36 cellular contexts compared by ENCODE assay signal in the genomic region with DNA sequence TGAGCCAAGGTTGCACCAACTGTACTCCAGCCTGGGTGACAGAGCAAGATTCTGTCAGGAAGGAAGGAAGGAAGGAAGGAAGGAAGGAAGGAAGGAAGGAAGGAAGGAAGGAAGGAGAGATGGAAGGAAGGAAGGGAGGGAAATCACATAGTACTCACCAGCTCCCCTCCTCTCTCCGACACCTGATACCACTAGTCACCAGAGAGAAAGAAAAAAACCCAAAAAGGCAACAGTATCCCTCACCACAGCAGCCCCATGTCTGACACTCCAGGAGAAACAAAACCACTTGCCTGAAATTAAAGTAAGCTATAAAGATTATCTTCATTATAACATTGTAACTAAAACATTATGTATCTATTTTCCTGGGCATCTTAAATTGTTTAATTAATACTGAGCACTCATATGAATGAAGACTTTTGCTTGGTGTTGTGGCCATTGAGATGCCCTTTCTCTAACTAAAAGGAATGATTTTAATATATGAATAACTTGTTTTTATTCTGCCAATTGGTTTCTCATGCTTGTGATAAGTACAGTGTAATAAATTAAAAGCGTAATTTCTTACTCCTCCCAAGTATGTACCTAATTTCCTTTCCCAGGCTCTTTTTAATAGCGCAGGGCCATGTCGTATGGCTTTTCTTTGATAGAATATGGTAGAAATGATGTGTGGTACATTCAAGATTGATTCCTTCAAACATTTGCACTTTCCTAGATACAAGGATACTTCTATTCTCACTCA.
"Had no signal": no experiment of that assay in that cellular context is flagged by ENCODE, and none has a peak within 500 bp of the region (broad histone marks: within the 10 kb centered on the region; RNA-seq: fewer than 3 reads in every experiment).

No MANE protein-coding gene starts in this region.

- H3K36me3 Mint-ChIP-seq: activated CD4-positive, alpha-beta memory T cell treated with anti-CD3 and anti-CD28 coated beads for 36 hours; activated naive CD4-positive, alpha-beta T cell treated with anti-CD3 and anti-CD28 coated beads, Interleukin-2, amount 10 ng/mL, durations not matched to agents 7 days and 5 days; activated naive CD4-positive, alpha-beta T cell treated with anti-CD3 and anti-CD28 coated beads, Interleukin-2, amount 50 U/mL, for 24 hours; activated naive CD8-positive, alpha-beta T cell; activated naive CD8-positive, alpha-beta T cell treated with anti-CD3 and anti-CD28 coated beads, Interleukin-2, amount 10 ng/mL, durations not matched to agents 7 days and 5 days; brain; WTC11 had no signal

- H3K27me3 ChIP-seq: ascending aorta, cardiac muscle cell had no signal

- H3K4me1 ChIP-seq: ascending aorta had no signal

- H3K27ac ChIP-seq: ascending aorta, cardiac muscle cell, WERI-Rb-1 had no signal

- H3K4me3 Mint-ChIP-seq: activated CD4-positive, alpha-beta memory T cell treated with anti-CD3 and anti-CD28 coated beads for 36 hours; activated CD4-positive, alpha-beta T cell treated with anti-CD3 and anti-CD28 coated beads for 36 hours; activated CD4-positive, alpha-beta T cell treated with anti-CD3 and anti-CD28 coated beads, Interleukin-2, amount 10 ng/mL, durations not matched to agents 7 days and 5 days; activated CD8-positive, alpha-beta T cell treated with anti-CD3 and anti-CD28 coated beads for 36 hours; activated naive CD4-positive, alpha-beta T cell treated with anti-CD3 and anti-CD28 coated beads, Interleukin-2, amount 10 ng/mL, durations not matched to agents 7 days and 5 days; activated naive CD4-positive, alpha-beta T cell treated with anti-CD3 and anti-CD28 coated beads, Interleukin-2, amount 50 U/mL, for 24 hours; activated naive CD8-positive, alpha-beta T cell; activated naive CD8-positive, alpha-beta T cell treated with anti-CD3 and anti-CD28 coated beads, Interleukin-2, amount 10 ng/mL, durations not matched to agents 7 days and 5 days; activated naive CD8-positive, alpha-beta T cell treated with anti-CD3 and anti-CD28 coated beads, Interleukin-2, amount 50 U/mL, for 24 hours; activated T-cell treated with anti-CD3 and anti-CD28 coated beads, Interleukin-2, amount 50 U/mL, for 4 hours; brain; central memory CD8-positive, alpha-beta T cell; T-helper 1 cell treated with Interleukin-12 subunit alpha and Interleukin-12 subunit beta and Interleukin-4 antibody, amounts not matched to agents 30 μg/mL and 1 μg/mL, for 36 hours; T-helper 2 cell treated with Interferon-gamma antibody and Interleukin-4, amounts not matched to agents 5 μg/mL and 100 μg/mL, for 36 hours; WTC11 had no signal

- H3K27ac Mint-ChIP-seq: activated CD4-positive, alpha-beta memory T cell treated with anti-CD3 and anti-CD28 coated beads for 36 hours; activated CD4-positive, alpha-beta T cell treated with anti-CD3 and anti-CD28 coated beads for 36 hours; activated CD4-positive, alpha-beta T cell treated with anti-CD3 and anti-CD28 coated beads, Interleukin-2, amount 10 ng/mL, durations not matched to agents 7 days and 5 days; activated CD8-positive, alpha-beta T cell treated with anti-CD3 and anti-CD28 coated beads for 36 hours; activated naive CD4-positive, alpha-beta T cell treated with anti-CD3 and anti-CD28 coated beads, Interleukin-2, amount 10 ng/mL, durations not matched to agents 7 days and 5 days; activated naive CD4-positive, alpha-beta T cell treated with anti-CD3 and anti-CD28 coated beads, Interleukin-2, amount 50 U/mL, for 24 hours; activated naive CD8-positive, alpha-beta T cell; activated naive CD8-positive, alpha-beta T cell treated with anti-CD3 and anti-CD28 coated beads, Interleukin-2, amount 10 ng/mL, durations not matched to agents 7 days and 5 days; activated naive CD8-positive, alpha-beta T cell treated with anti-CD3 and anti-CD28 coated beads, Interleukin-2, amount 50 U/mL, for 24 hours; activated T-helper 2 cell treated with anti-CD3 and anti-CD28 coated beads, Interferon-gamma antibody, Interleukin-2, Interleukin-4, amounts not matched to agents 10 μg/mL and 5 μg/mL and 100 μg/mL, durations not matched to agents 14 hours and 24 hours and 36 hours; brain; T-helper 1 cell treated with Interleukin-12 subunit alpha and Interleukin-12 subunit beta and Interleukin-4 antibody, amounts not matched to agents 30 μg/mL and 1 μg/mL, for 36 hours; T-helper 2 cell treated with Interferon-gamma antibody and Interleukin-4, amounts not matched to agents 5 μg/mL and 100 μg/mL, for 36 hours; WTC11 had no signal

- H3K4me3 ChIP-seq: ascending aorta, cardiac muscle cell had no signal

- DNase-seq: activated CD4-positive, alpha-beta memory T cell treated with anti-CD3 and anti-CD28 coated beads for 36 hours; activated CD4-positive, alpha-beta T cell treated with anti-CD3 and anti-CD28 coated beads for 1 hour; activated CD4-positive, alpha-beta T cell treated with anti-CD3 and anti-CD28 coated beads for 36 hours; activated CD4-positive, alpha-beta T cell treated with anti-CD3 and anti-CD28 coated beads for 48 hours; activated CD4-positive, alpha-beta T cell treated with anti-CD3 and anti-CD28 coated beads, Interleukin-2, amount 10 ng/mL, durations not matched to agents 7 days and 5 days; activated CD4-positive, alpha-beta T cell treated with anti-CD3 and anti-CD28 coated beads, Interleukin-2, amount 50 U/mL, for 4 hours; activated CD4-positive, CD25-positive, alpha-beta regulatory T cell; activated CD8-positive, alpha-beta memory T cell treated with anti-CD3 and anti-CD28 coated beads, Interleukin-2, amount 50 U/mL, for 4 hours; activated CD8-positive, alpha-beta T cell treated with anti-CD3 and anti-CD28 coated beads for 36 hours; activated effector memory CD4-positive, alpha-beta T cell treated with Interleukin-2 at 50 U/mL for 16 hours; activated gamma-delta T cell; activated naive CD4-positive, alpha-beta T cell treated with anti-CD3 and anti-CD28 coated beads, Interleukin-2, amount 10 ng/mL, durations not matched to agents 7 days and 5 days; activated naive CD4-positive, alpha-beta T cell treated with Interleukin-2 at 50 U/mL for 16 hours; activated naive CD8-positive, alpha-beta T cell treated with anti-CD3 and anti-CD28 coated beads, Interleukin-2, amount 10 ng/mL, durations not matched to agents 7 days and 5 days; activated naive CD8-positive, alpha-beta T cell treated with anti-CD3 and anti-CD28 coated beads, Interleukin-2, amount 50 U/mL, for 24 hours; activated T-cell treated with anti-CD3 and anti-CD28 coated beads for 4 hours; activated T-cell treated with anti-CD3 and anti-CD28 coated beads, Interleukin-2, amount 50 U/mL, for 1 hour; activated T-cell treated with anti-CD3 and anti-CD28 coated beads, Interleukin-2, amount 50 U/mL, for 4 hours; amygdala; anterior cingulate cortex; caudate nucleus; cerebellar nuclear complex; T-helper 1 cell; T-helper 2 cell; T-helper 9 cell; WERI-Rb-1 had no signal

- H3K36me3 ChIP-seq: ascending aorta, cardiac muscle cell, WERI-Rb-1 had no signal

- H3K9me3 Mint-ChIP-seq: activated naive CD4-positive, alpha-beta T cell treated with anti-CD3 and anti-CD28 coated beads, Interleukin-2, amount 50 U/mL, for 24 hours had no signal

- H3K9me3 ChIP-seq: ascending aorta had no signal

- H3K27me3 Mint-ChIP-seq: activated CD4-positive, alpha-beta memory T cell treated with anti-CD3 and anti-CD28 coated beads for 36 hours; activated CD4-positive, alpha-beta T cell treated with anti-CD3 and anti-CD28 coated beads for 36 hours; activated CD4-positive, alpha-beta T cell treated with anti-CD3 and anti-CD28 coated beads, Interleukin-2, amount 10 ng/mL, durations not matched to agents 7 days and 5 days; activated CD8-positive, alpha-beta T cell treated with anti-CD3 and anti-CD28 coated beads for 36 hours; activated naive CD4-positive, alpha-beta T cell treated with anti-CD3 and anti-CD28 coated beads, Interleukin-2, amount 10 ng/mL, durations not matched to agents 7 days and 5 days; activated naive CD4-positive, alpha-beta T cell treated with anti-CD3 and anti-CD28 coated beads, Interleukin-2, amount 50 U/mL, for 24 hours; activated naive CD8-positive, alpha-beta T cell; activated naive CD8-positive, alpha-beta T cell treated with anti-CD3 and anti-CD28 coated beads, Interleukin-2, amount 10 ng/mL, durations not matched to agents 7 days and 5 days; activated naive CD8-positive, alpha-beta T cell treated with anti-CD3 and anti-CD28 coated beads, Interleukin-2, amount 50 U/mL, for 24 hours; central memory CD8-positive, alpha-beta T cell had no signal

- H3K4me1 Mint-ChIP-seq: activated CD4-positive, alpha-beta T cell treated with anti-CD3 and anti-CD28 coated beads for 36 hours; activated CD4-positive, alpha-beta T cell treated with anti-CD3 and anti-CD28 coated beads, Interleukin-2, amount 10 ng/mL, durations not matched to agents 7 days and 5 days; activated naive CD4-positive, alpha-beta T cell treated with anti-CD3 and anti-CD28 coated beads, Interleukin-2, amount 10 ng/mL, durations not matched to agents 7 days and 5 days; activated naive CD4-positive, alpha-beta T cell treated with anti-CD3 and anti-CD28 coated beads, Interleukin-2, amount 50 U/mL, for 24 hours; activated naive CD8-positive, alpha-beta T cell treated with anti-CD3 and anti-CD28 coated beads, Interleukin-2, amount 10 ng/mL, durations not matched to agents 7 days and 5 days; activated naive CD8-positive, alpha-beta T cell treated with anti-CD3 and anti-CD28 coated beads, Interleukin-2, amount 50 U/mL, for 24 hours; brain; central memory CD8-positive, alpha-beta T cell; WTC11 had no signal
